Comparison of ENCODE assay signal across 21 cellular contexts in the genomic region with DNA sequence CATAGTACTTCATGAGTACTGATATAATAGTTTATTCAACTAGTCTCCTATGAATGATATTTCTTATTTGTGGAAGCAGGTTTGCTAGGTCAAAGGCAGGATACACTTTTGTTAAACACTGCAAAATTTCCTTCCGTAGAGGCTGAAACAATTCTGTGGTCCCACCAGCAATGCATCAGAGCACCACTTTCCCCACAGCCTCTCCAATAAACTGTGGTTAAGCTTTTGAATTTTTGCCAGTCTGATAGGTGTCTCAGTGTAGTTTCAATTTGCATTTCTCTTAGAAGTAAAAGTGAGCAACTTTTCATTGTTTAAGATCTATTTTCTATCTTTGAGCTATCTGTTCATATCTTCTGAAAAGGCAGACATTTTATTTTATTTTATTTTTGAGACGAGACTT. TPM values are rescaled to one million over a fixed set of nuclear protein-coding genes. Genes with fewer than 3 reads are reported as not detected.
A peak's percentile ranks its signal among the peaks of the same experiment; 100 is the strongest.
DNase-seq lines count a peak whose midpoint lies in the region; ATAC-seq, FAIRE-seq and TF ChIP-seq lines count a peak whose summit lies in the region.
"Had no signal": no experiment of that assay in that cellular context is flagged by ENCODE, and none has a peak within 500 bp of the region (broad histone marks: within the 10 kb centered on the region; RNA-seq: fewer than 3 reads in every experiment).

No MANE protein-coding gene starts in this region.

- POLR2A ChIA-PET in activated CD4-positive, alpha-beta T cell treated with anti-CD3 and anti-CD28 coated beads, Interleukin-2, amount 10 ng/mL, durations not matched to agents 7 days and 5 days (lab: Charles Lee) = no interaction called here
- POLR2A ChIA-PET in CD8-positive, alpha-beta memory T cell (lab: Charles Lee) = interaction anchor here (0.6 to 1.2 kb wide), 2 partner anchors 18 to 47 kb away, joined by 3 to 6 read pairs; no protein-coding TSS in a partner anchor
- POLR2A ChIA-PET in naive thymus-derived CD8-positive, alpha-beta T cell (lab: Charles Lee) = interaction anchor here (1.0 to 1.1 kb wide), 2 partner anchors 44 to 120 kb away, joined by 3 read pairs; no protein-coding TSS in a partner anchor

- no peak for FAIRE-seq in GM12892 (lab: Jason Lieb, UNC)
- FAIRE-seq: keratinocyte had no signal

- H3K4me3 ChIP-seq in CD8-positive, alpha-beta memory T cell (ENCODE audit: low read length) = no peak overlapping the region
- H3K4me3 ChIP-seq: body of pancreas, colonic mucosa, GM23248, SJCRH30, testis had no signal

- H3K27me3 ChIP-seq in CD8-positive, alpha-beta memory T cell (ENCODE audit: insufficient read depth, low read length, poor library complexity, severe bottlenecking) = no peaks in the 10 kb centered on the region
- H3K27me3 ChIP-seq: body of pancreas, colonic mucosa, SJCRH30, testis had no signal

- TF ChIP-seq POLR2A in GM12892 (IDR thresholded peaks at IDR 0.05; ENCODE audit: low read depth, low read length) = no peak

- no peaks in the 10 kb centered on the region for H3K9me3 ChIP-seq in CD8-positive, alpha-beta memory T cell (ENCODE audit: low read length)
- H3K9me3 ChIP-seq: body of pancreas, colonic mucosa, SJCRH30, testis had no signal

- no peak overlapping the region for H3K27ac ChIP-seq in CD8-positive, alpha-beta memory T cell (ENCODE audit: low read depth, low read length)
- H3K27ac ChIP-seq: body of pancreas, C4-2B, colonic mucosa, GM23248, SJCRH30, testis had no signal

- no peaks in the 10 kb centered on the region for H3K9me3 Mint-ChIP-seq in activated CD4-positive, alpha-beta T cell treated with anti-CD3 and anti-CD28 coated beads, Interleukin-2, amount 10 ng/mL, durations not matched to agents 7 days and 5 days
- H3K9me3 Mint-ChIP-seq in CD8-positive, alpha-beta memory T cell = no peaks in the 10 kb centered on the region
- no peaks in the 10 kb centered on the region for H3K9me3 Mint-ChIP-seq in activated T-helper 17 cell treated with anti-CD3 and anti-CD28 coated beads, Interleukin-2, amount 50 U/mL, for 72 hours
- no peaks in the 10 kb centered on the region for H3K9me3 Mint-ChIP-seq in naive thymus-derived CD8-positive, alpha-beta T cell
- H3K9me3 Mint-ChIP-seq in type B pancreatic cell = peaks cover 9% of the 10 kb centered on the region
- H3K9me3 Mint-ChIP-seq: nephron progenitor cell had no signal

- peaks cover 13% of the 10 kb centered on the region for H3K4me1 Mint-ChIP-seq in activated CD4-positive, alpha-beta T cell treated with anti-CD3 and anti-CD28 coated beads, Interleukin-2, amount 10 ng/mL, durations not matched to agents 7 days and 5 days
- H3K4me1 Mint-ChIP-seq in CD8-positive, alpha-beta memory T cell = peaks cover 12 to 22% (median 14%) of the 10 kb centered on the region in 3 donors
- H3K4me1 Mint-ChIP-seq in activated T-helper 17 cell treated with anti-CD3 and anti-CD28 coated beads, Interleukin-2, amount 50 U/mL, for 72 hours = peaks cover 14% of the 10 kb centered on the region
- H3K4me1 Mint-ChIP-seq in naive thymus-derived CD8-positive, alpha-beta T cell = peaks cover 8 to 26% (median 13%) of the 10 kb centered on the region in 4 donors
- peaks cover 12% of the 10 kb centered on the region for H3K4me1 Mint-ChIP-seq in type B pancreatic cell (ENCODE audit: unreplicated experiment)

- CTCF ChIA-PET in activated CD4-positive, alpha-beta T cell treated with anti-CD3 and anti-CD28 coated beads, Interleukin-2, amount 10 ng/mL, durations not matched to agents 7 days and 5 days (lab: Charles Lee) = interaction anchor here (0.7 to 1.4 kb wide), 5 partner anchors 12 to 46 kb away, joined by 3 to 7 read pairs (median 3); no protein-coding TSS in a partner anchor
- CTCF ChIA-PET in CD8-positive, alpha-beta memory T cell (lab: Charles Lee) = interaction anchor here (1.7 kb wide), 1 partner anchor 42 kb away, joined by 5 read pairs; no protein-coding TSS in a partner anchor

- H3K4me3 Mint-ChIP-seq in activated CD4-positive, alpha-beta T cell treated with anti-CD3 and anti-CD28 coated beads, Interleukin-2, amount 10 ng/mL, durations not matched to agents 7 days and 5 days = no peak overlapping the region
- H3K4me3 Mint-ChIP-seq in CD8-positive, alpha-beta memory T cell = peak overlapping the region in 3 of 7 donors; percentile 1 to 38 (median 38)
- H3K4me3 Mint-ChIP-seq in activated T-helper 17 cell treated with anti-CD3 and anti-CD28 coated beads, Interleukin-2, amount 50 U/mL, for 72 hours = peak overlapping the region; percentile 16
- H3K4me3 Mint-ChIP-seq in naive thymus-derived CD8-positive, alpha-beta T cell = peak overlapping the region in 7 of 10 donors; percentile 11 to 67 (median 38)
- H3K4me3 Mint-ChIP-seq in type B pancreatic cell = no peak overlapping the region
- H3K4me3 Mint-ChIP-seq: nephron progenitor cell had no signal

- peaks cover 44% of the 10 kb centered on the region for H3K36me3 Mint-ChIP-seq in activated CD4-positive, alpha-beta T cell treated with anti-CD3 and anti-CD28 coated beads, Interleukin-2, amount 10 ng/mL, durations not matched to agents 7 days and 5 days (ENCODE audit: low read depth)
- H3K36me3 Mint-ChIP-seq in CD8-positive, alpha-beta memory T cell = peaks cover 4 to 69% (median 18%) of the 10 kb centered on the region in 3 donors
- peaks cover 76% of the 10 kb centered on the region for H3K36me3 Mint-ChIP-seq in activated T-helper 17 cell treated with anti-CD3 and anti-CD28 coated beads, Interleukin-2, amount 50 U/mL, for 72 hours (ENCODE audit: low read depth)
- peaks cover 4 to 80% (median 16%) of the 10 kb centered on the region in 3 donors for H3K36me3 Mint-ChIP-seq in naive thymus-derived CD8-positive, alpha-beta T cell
- peaks cover 22% of the 10 kb centered on the region for H3K36me3 Mint-ChIP-seq in type B pancreatic cell

- peak; percentile 75 for ATAC-seq in activated T-helper 17 cell treated with anti-CD3 and anti-CD28 coated beads, Interleukin-2, amount 50 U/mL, for 72 hours (replicated peaks)
- ATAC-seq in naive thymus-derived CD8-positive, alpha-beta T cell = peak; percentile 70 to 89
- ATAC-seq: body of pancreas, PC-3 had no signal

- H3K27ac Mint-ChIP-seq in activated CD4-positive, alpha-beta T cell treated with anti-CD3 and anti-CD28 coated beads, Interleukin-2, amount 10 ng/mL, durations not matched to agents 7 days and 5 days = peak overlapping the region; percentile 68
- peak overlapping the region in 6 of 8 donors; percentile 27 to 76 (median 66) for H3K27ac Mint-ChIP-seq in CD8-positive, alpha-beta memory T cell
- H3K27ac Mint-ChIP-seq in activated T-helper 17 cell treated with anti-CD3 and anti-CD28 coated beads, Interleukin-2, amount 50 U/mL, for 72 hours = peak overlapping the region; percentile 36
- peak overlapping the region; percentile 43 to 88 (median 78) for H3K27ac Mint-ChIP-seq in naive thymus-derived CD8-positive, alpha-beta T cell
- no peak overlapping the region for H3K27ac Mint-ChIP-seq in type B pancreatic cell
- H3K27ac Mint-ChIP-seq: nephron progenitor cell had no signal

- H3K4me1 ChIP-seq in CD8-positive, alpha-beta memory T cell (ENCODE audit: insufficient read depth, low read length) = no peaks in the 10 kb centered on the region
- H3K4me1 ChIP-seq: body of pancreas, colonic mucosa, SJCRH30, testis had no signal

- DNase-seq in activated CD4-positive, alpha-beta T cell treated with anti-CD3 and anti-CD28 coated beads, Interleukin-2, amount 10 ng/mL, durations not matched to agents 7 days and 5 days = no peak
- no peak for DNase-seq in activated CD4-positive, alpha-beta T cell treated with anti-CD3 and anti-CD28 coated beads, Interleukin-2, amount 50 U/mL, for 1 hour
- DNase-seq in CD8-positive, alpha-beta memory T cell = peak in 1 of 5 donors; percentile 24
- peak in 4 of 10 donors; percentile 13 to 58 (median 34) for DNase-seq in naive thymus-derived CD8-positive, alpha-beta T cell
- DNase-seq in type B pancreatic cell (ENCODE audit: extremely low spot score, unreplicated experiment) = no peak
- DNase-seq in NCI-H1694 treated with DMSO at 0.1 percent for 48 hours (lab: John Stamatoyannopoulos, UW) = no peak
- DNase-seq in GM12892 (ENCODE audit: insufficient read length) = no peak
- DNase-seq: activated CD4-positive, CD25-positive, alpha-beta regulatory T cell treated with anti-CD3 and anti-CD28 coated beads, Interleukin-2, amount 50 U/mL, for 72 hours; body of pancreas; colonic mucosa; DMS79; GM23248; NCI-H748 treated with DMSO at 0.1 percent for 48 hours; nephron progenitor cell; PC-3; SJCRH30; stimulated activated CD8-positive, alpha-beta memory T cell treated with anti-CD3 and anti-CD28 coated beads, Interleukin-4, amount 100 ng/mL, for 48 hours; testis had no signal

- H3K36me3 ChIP-seq in CD8-positive, alpha-beta memory T cell (ENCODE audit: insufficient read depth, low read length) = peaks cover 19% of the 10 kb centered on the region
- H3K36me3 ChIP-seq: colonic mucosa had no signal

- no peak for TF ChIP-seq CTCF in type B pancreatic cell (conservative IDR thresholded peaks at IDR 0.05)

- no peaks in the 10 kb centered on the region for H3K27me3 Mint-ChIP-seq in activated CD4-positive, alpha-beta T cell treated with anti-CD3 and anti-CD28 coated beads, Interleukin-2, amount 10 ng/mL, durations not matched to agents 7 days and 5 days
- H3K27me3 Mint-ChIP-seq in CD8-positive, alpha-beta memory T cell = no peaks in the 10 kb centered on the region
- H3K27me3 Mint-ChIP-seq in activated T-helper 17 cell treated with anti-CD3 and anti-CD28 coated beads, Interleukin-2, amount 50 U/mL, for 72 hours = no peaks in the 10 kb centered on the region
- no peaks in the 10 kb centered on the region for H3K27me3 Mint-ChIP-seq in naive thymus-derived CD8-positive, alpha-beta T cell
- no peaks in the 10 kb centered on the region for H3K27me3 Mint-ChIP-seq in type B pancreatic cell

RNA-seq across cellular contexts. Expression of gene CORO6, which starts 36.4 kb away (rescaled TPM):
- 1 to 10 TPM; 2.4 to 3.1 TPM for total RNA-seq in activated CD4-positive, alpha-beta T cell treated with anti-CD3 and anti-CD28 coated beads, Interleukin-2, amount 10 ng/mL, durations not matched to agents 7 days and 5 days
- 1 to 10 TPM; 2.5 to 2.9 TPM for total RNA-seq in CD8-positive, alpha-beta memory T cell
- polyA plus RNA-seq in CD8-positive, alpha-beta memory T cell = 0.17 TPM
- 10 to 100 TPM in 1 of 2 donors, 1 to 10 TPM in 1; 2.5 to 12.0 TPM for total RNA-seq in activated T-helper 17 cell treated with anti-CD3 and anti-CD28 coated beads, Interleukin-2, amount 50 U/mL, for 72 hours
- total RNA-seq in naive thymus-derived CD8-positive, alpha-beta T cell = 1 to 10 TPM; 1.6 to 2.2 TPM
- polyA plus RNA-seq in naive thymus-derived CD8-positive, alpha-beta T cell = under 1 TPM in 2 of 3 donors, not detected in 1; 0.22 to 0.36 TPM
- 2.0 and 6.8 TPM in 2 replicates for total RNA-seq in type B pancreatic cell (ENCODE audit: low replicate concordance)
- 0.70 TPM for polyA plus RNA-seq in GM12892 (2012; ENCODE audit: missing spikeins)

Comparison
In these comparisons a context has a peak if more than half of its experiments do, and no peak if none do; other contexts are left out.
1. H3K4me3 Mint-ChIP-seq: peak in activated T-helper 17 cell treated with anti-CD3 and anti-CD28 coated beads, Interleukin-2, amount 50 U/mL, for 72 hours (single experiment) and naive thymus-derived CD8-positive, alpha-beta T cell (7 of 10); none in activated CD4-positive, alpha-beta T cell treated with anti-CD3 and anti-CD28 coated beads, Interleukin-2, amount 10 ng/mL, durations not matched to agents 7 days and 5 days (single experiment) and type B pancreatic cell (single experiment).